24 cellular contexts compared by ENCODE assay signal in genomic region chr6:108502826-108503225, GRCh38.
"Had no signal": no experiment of that assay in that cellular context is flagged by ENCODE, and none has a peak within 500 bp of the region (broad histone marks: within the 10 kb centered on the region; RNA-seq: fewer than 3 reads in every experiment).

No MANE protein-coding gene starts in this region.

- H3K36me3 Mint-ChIP-seq: natural killer cell had no signal

- H3K4me3 ChIP-seq: body of pancreas, colonic mucosa, esophagus squamous epithelium, heart right ventricle, left lung, lower lobe of right lung, tibial nerve had no signal

- H3K4me3 Mint-ChIP-seq: activated naive CD8-positive, alpha-beta T cell; natural killer cell had no signal

- ATAC-seq: body of pancreas, heart right ventricle, left lung, lower lobe of right lung, natural killer cell, right cardiac atrium had no signal

- DNase-seq: activated CD4-positive, alpha-beta T cell treated with anti-CD3 and anti-CD28 coated beads for 4 hours; activated CD4-positive, alpha-beta T cell treated with anti-CD3 and anti-CD28 coated beads, Interleukin-2, amount 50 U/mL, for 4 hours; activated effector memory CD4-positive, alpha-beta T cell treated with Interleukin-2 at 50 U/mL for 16 hours; activated naive CD4-positive, alpha-beta T cell treated with Interleukin-2 at 50 U/mL for 16 hours; activated T-cell treated with anti-CD3 and anti-CD28 coated beads for 4 hours; anterior cingulate cortex; body of pancreas; colonic mucosa; effector CD8-positive, alpha-beta T cell; esophagus squamous epithelium; foreskin melanocyte; heart right ventricle; left lung; lower lobe of right lung; mesendoderm; natural killer cell; right cardiac atrium; stimulated activated CD4-positive, alpha-beta T cell treated with anti-CD3 and anti-CD28 coated beads, Interleukin-15, amount 100 ng/mL, for 24 hours; stimulated activated CD4-positive, alpha-beta T cell treated with anti-CD3 and anti-CD28 coated beads, Interleukin-2, amount 100 ng/mL, for 24 hours; stimulated activated naive CD4-positive, alpha-beta T cell had no signal

- H3K9me3 ChIP-seq: body of pancreas, colonic mucosa, esophagus squamous epithelium, left lung, lower lobe of right lung, tibial nerve had no signal

- H3K4me1 ChIP-seq: body of pancreas, colonic mucosa, esophagus squamous epithelium, heart right ventricle, left lung, lower lobe of right lung, tibial nerve had no signal

- H3K27me3 ChIP-seq: body of pancreas, colonic mucosa, esophagus squamous epithelium, heart right ventricle, left lung, tibial nerve had no signal

- H3K36me3 ChIP-seq: colonic mucosa, esophagus squamous epithelium, left lung, lower lobe of right lung had no signal

- H3K27ac Mint-ChIP-seq: activated naive CD8-positive, alpha-beta T cell; natural killer cell had no signal

- H3K27ac ChIP-seq: body of pancreas, colonic mucosa, epithelial cell of prostate, esophagus squamous epithelium, heart right ventricle, left lung, lower lobe of right lung, tibial nerve, VCaP had no signal

- H3K9me3 Mint-ChIP-seq: natural killer cell had no signal

- H3K4me1 Mint-ChIP-seq: natural killer cell had no signal

- H3K27me3 Mint-ChIP-seq: activated naive CD8-positive, alpha-beta T cell had no signal
